In genomic region chr12:57112492-57113294, GRCh38 we compare ENCODE assay signal across 1 cellular context.
TF ChIP-seq lines count a peak whose summit lies in the region.

No MANE protein-coding gene starts in this region.

TF ChIP-seq in IMR-90, 13 proteins besides CTCF, POLR2A, EP300 and RAD21:
- TF ChIP-seq MAZ (IDR thresholded peaks at IDR 0.05; ENCODE audit: borderline replicate concordance, low read depth, low read length) = no peak
- TF ChIP-seq MXI1 (IDR thresholded peaks at IDR 0.05; ENCODE audit: borderline replicate concordance, low read depth, low read length) = no peak
- TF ChIP-seq CEBPB (IDR thresholded peaks at IDR 0.05; ENCODE audit: low read depth, low read length) = no peak
- TF ChIP-seq CHD1 (IDR thresholded peaks at IDR 0.05; ENCODE audit: low read depth, low read length) = no peak
- no peak; the same call in 1 of the 2 replicates for TF ChIP-seq SMC3 (IDR thresholded peaks at IDR 0.05; ENCODE audit: low read depth, low read length)
- TF ChIP-seq USF2 (IDR thresholded peaks at IDR 0.05; ENCODE audit: low read depth, low read length) = no peak
- no peak for TF ChIP-seq NFE2L2 (IDR thresholded peaks at IDR 0.05; ENCODE audit: low read depth, low read length)
- no peak for TF ChIP-seq ELK1 (IDR thresholded peaks at IDR 0.05; ENCODE audit: borderline replicate concordance, low read depth, low read length)
- no peak for TF ChIP-seq FOS (IDR thresholded peaks at IDR 0.05; ENCODE audit: low read depth, low read length)
- no peak for TF ChIP-seq RFX5 (IDR thresholded peaks at IDR 0.05; ENCODE audit: low read depth, low read length)
- TF ChIP-seq BHLHE40 (IDR thresholded peaks at IDR 0.05; ENCODE audit: low read depth, low read length) = no peak
- no peak for TF ChIP-seq RCOR1 (IDR thresholded peaks at IDR 0.05; ENCODE audit: insufficient replicate concordance, low read length)
- TF ChIP-seq MAFK (IDR thresholded peaks at IDR 0.05; ENCODE audit: low read depth, low read length) = no peak
